In the genomic region with DNA sequence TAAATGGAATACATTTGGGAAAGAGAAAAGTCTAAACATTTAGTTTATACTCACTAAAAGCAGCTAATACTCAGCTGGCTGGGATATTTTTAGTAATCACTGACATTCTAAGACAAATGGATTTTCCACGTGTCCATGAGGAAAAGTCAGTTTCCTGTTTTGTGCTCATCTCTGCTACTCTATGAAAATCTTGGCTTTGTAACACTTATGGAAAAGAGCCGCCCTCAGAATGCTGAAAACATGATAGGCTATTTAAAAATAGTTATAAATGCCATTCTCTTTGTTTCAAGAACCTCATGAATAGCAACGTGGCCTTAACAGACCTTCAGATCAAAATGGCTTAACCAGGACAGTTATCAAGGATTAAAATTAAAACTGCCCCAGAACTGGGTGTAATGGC, we compare ENCODE assay signal across 14 cellular contexts. TPM values are rescaled to one million over a fixed set of nuclear protein-coding genes. Genes with fewer than 3 reads are reported as not detected.
A peak's percentile ranks its signal among the peaks of the same experiment; 100 is the strongest.
DNase-seq lines count a peak whose midpoint lies in the region; ATAC-seq and TF ChIP-seq lines count a peak whose summit lies in the region.
"Had no signal": no experiment of that assay in that cellular context is flagged by ENCODE, and none has a peak within 500 bp of the region (broad histone marks: within the 10 kb centered on the region; RNA-seq: fewer than 3 reads in every experiment).

No MANE protein-coding gene starts in this region.

- no peak for TF ChIP-seq POLR2A in uterus (IDR thresholded peaks at IDR 0.05)

- ATAC-seq in Right ventricle myocardium inferior (peak; percentile 24), GM18909 (IDR thresholded peaks at IDR 0.05; ENCODE audit: poor library complexity, unreplicated experiment) (no peak)

- no peak overlapping the region for H3K4me2 ChIP-seq in parathyroid adenoma (ENCODE audit: low read length)

- H2AFZ ChIP-seq in parathyroid adenoma, result no peak overlapping the region

- no peak overlapping the region for H3K4me3 ChIP-seq in parathyroid adenoma (ENCODE audit: low read depth, low read length)
- H3K4me3 ChIP-seq in uterus, result no peak overlapping the region
- H3K4me3 ChIP-seq: testis had no signal

- H3K27me3 ChIP-seq in parathyroid adenoma (ENCODE audit: control insufficient read depth, insufficient read depth, low read length) (no peaks in the 10 kb centered on the region), uterus (no peaks in the 10 kb centered on the region)
- H3K27me3 ChIP-seq: testis had no signal

- H3K4me1 ChIP-seq in parathyroid adenoma (no peaks in the 10 kb centered on the region), uterus (peaks cover 9% of the 10 kb centered on the region in 2 donors)

- intact Hi-C loops in Right ventricle myocardium inferior (cut with DNase I) (no loop called here), cardiac septum (cut with DNase I) (no loop called here), uterus (cut with DNase I; ENCODE audit: low total_unique reads) (no loop called here)

- H3K27ac ChIP-seq in parathyroid adenoma, result peak overlapping the region; percentile 63
- H3K27ac ChIP-seq in uterus, result peak overlapping the region; percentile 79 to 92

- no peaks in the 10 kb centered on the region for H3K79me2 ChIP-seq in parathyroid adenoma

- no peak overlapping the region for H3K9ac ChIP-seq in parathyroid adenoma

- H3K9me3 ChIP-seq in parathyroid adenoma (ENCODE audit: control insufficient read depth, low read length) (no peaks in the 10 kb centered on the region), uterus (no peaks in the 10 kb centered on the region)
- H3K9me3 ChIP-seq: testis had no signal

- DNase-seq in Right ventricle myocardium inferior (ENCODE audit: missing footprints), result no peak
- no peak for DNase-seq in cardiac septum (ENCODE audit: low spot score)
- peak; percentile 91 for DNase-seq in foreskin melanocyte
- DNase-seq in uterus, result no peak
- DNase-seq in islet precursor cell, result no peak
- no peak for DNase-seq in GM19240 (ENCODE audit: insufficient read length, low spot score)
- DNase-seq: activated CD4-positive, alpha-beta T cell treated with anti-CD3 and anti-CD28 coated beads for 1 hour; left cardiac atrium; NCI-H1436; occipital lobe; testis had no signal

- H3K36me3 ChIP-seq in parathyroid adenoma (ENCODE audit: control insufficient read depth, insufficient read depth, low read length) (no peaks in the 10 kb centered on the region), uterus (no peaks in the 10 kb centered on the region)

- TF ChIP-seq CTCF in parathyroid adenoma (IDR thresholded peaks at IDR 0.05) (no peak), uterus (IDR thresholded peaks at IDR 0.05) (no peak)

RNA-seq across cellular contexts. Expression of a gene that starts 29.9 kb away (rescaled TPM):
- total RNA-seq in Right ventricle myocardium inferior (1.4 TPM), cardiac septum (not detected), uterus (not detected)
- total RNA-seq: H4, occipital lobe had no signal

RNA-seq across cellular contexts. Expression of a gene that starts 49.7 kb away (rescaled TPM):
- 2.0 TPM for total RNA-seq in Right ventricle myocardium inferior
- 2.6 TPM for total RNA-seq in cardiac septum
- total RNA-seq in uterus, result 10 to 100 TPM in 2 of 4 donors, 1 to 10 TPM in 2; 2.4 to 25.6 (median 12.2) TPM
